8 cellular contexts compared by ENCODE assay signal in the genomic region with DNA sequence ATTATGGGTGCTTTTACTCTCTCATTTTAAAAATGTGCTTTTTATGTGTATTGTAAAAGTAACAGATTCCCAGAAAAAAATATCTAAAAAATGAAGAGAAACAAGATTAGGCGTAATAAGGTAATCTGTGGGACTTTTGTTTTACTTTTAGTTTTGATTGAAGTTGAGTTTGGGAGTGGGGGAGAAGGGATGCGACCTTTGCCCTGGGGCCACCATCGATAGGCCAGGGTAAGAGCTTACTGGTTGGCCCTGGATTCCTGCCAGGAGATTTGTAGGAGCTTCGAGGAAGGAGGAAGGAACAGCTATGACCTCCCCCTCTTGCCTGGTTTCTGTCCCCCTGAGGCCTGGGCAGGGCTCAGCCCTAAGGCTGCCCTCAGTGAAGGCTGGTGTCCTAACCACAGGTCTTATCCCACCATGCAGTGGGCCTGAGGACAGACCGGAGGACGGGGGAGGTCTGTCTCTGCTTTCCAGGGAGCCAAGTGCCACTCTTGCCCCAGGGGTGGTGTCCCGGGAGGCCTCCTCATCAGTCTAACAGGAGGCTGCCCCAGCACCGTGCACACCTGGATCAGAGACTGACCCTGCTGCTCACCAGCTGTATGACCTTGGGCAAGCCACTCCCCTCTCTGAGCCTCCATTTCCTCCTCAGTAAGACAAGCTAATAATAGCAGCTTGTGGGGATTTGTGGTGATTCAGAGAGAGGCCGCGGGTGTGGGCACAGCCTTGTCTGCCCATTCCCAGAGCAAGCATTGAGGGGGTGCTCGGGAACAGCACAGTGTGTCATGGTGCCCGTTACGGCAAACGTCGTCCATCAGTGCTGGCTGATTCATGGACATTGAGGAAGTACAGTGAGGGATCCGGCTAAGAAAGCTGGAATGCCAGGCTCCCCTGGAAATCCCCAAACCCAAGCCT. TPM values are rescaled to one million over a fixed set of nuclear protein-coding genes. Genes with fewer than 3 reads are reported as not detected.
DNase-seq lines count a peak whose midpoint lies in the region; ATAC-seq and TF ChIP-seq lines count a peak whose summit lies in the region.

No MANE protein-coding gene starts in this region.

- DNase-seq in ACHN = peak; percentile 78
- DNase-seq in M059J (ENCODE audit: low read depth) = peak; percentile 99
- DNase-seq in breast epithelium (ENCODE audit: low spot score in 2 of 2) = no peak
- no peak for DNase-seq in memory B cell (ENCODE audit: low spot score in 2 of 2)
- no peak for DNase-seq in lower leg skin (ENCODE audit: low spot score in 2 of 2)

- H3K9me3 Mint-ChIP-seq in memory B cell = no peaks in the 10 kb centered on the region

- no peak for ATAC-seq in memory B cell (ENCODE audit: low read depth)
- no peak for ATAC-seq in HG03439 (IDR thresholded peaks at IDR 0.05; ENCODE audit: unreplicated experiment)
- no peak for ATAC-seq in HG02885 (IDR thresholded peaks at IDR 0.05; ENCODE audit: poor library complexity, unreplicated experiment)
- ATAC-seq in HG02973 (IDR thresholded peaks at IDR 0.05; ENCODE audit: unreplicated experiment) = no peak

- peak overlapping the region; percentile 29 to 70 for H3K27ac ChIP-seq in breast epithelium

- H3K4me3 ChIP-seq in breast epithelium (no peak overlapping the region), lower leg skin (ENCODE audit: low read depth, poor library complexity, severe bottlenecking) (no peak overlapping the region)

- no peak overlapping the region for H3K4me3 Mint-ChIP-seq in memory B cell

- in situ Hi-C loops in ACHN (cut with HindIII; ENCODE audit: low pct_ligation_motif_present, low pct_unique_long_range_greater_than_20kb, low sequenced_read_pairs) = no loop called here

- WGBS in lower leg skin, 2 donors = 34 to 35% methylated on average over 15 to 16 of the region's 16 CpGs

- H3K4me1 ChIP-seq in breast epithelium = no peaks in the 10 kb centered on the region

- H3K27me3 Mint-ChIP-seq in memory B cell = no peaks in the 10 kb centered on the region

- intact Hi-C loops in breast epithelium (cut with DNase I; ENCODE audit: low total_unique reads) = no loop called here
- intact Hi-C loops in lower leg skin (cut with DNase I; ENCODE audit: low total_unique reads) = no loop called here

- H3K4me1 Mint-ChIP-seq in memory B cell = no peaks in the 10 kb centered on the region

- H3K36me3 Mint-ChIP-seq in memory B cell = peaks cover 5% of the 10 kb centered on the region

- H3K9me3 ChIP-seq in breast epithelium = no peaks in the 10 kb centered on the region

- H3K27ac Mint-ChIP-seq in memory B cell = peak overlapping the region; percentile 7

- no peaks in the 10 kb centered on the region for H3K36me3 ChIP-seq in breast epithelium

- TF ChIP-seq POLR2A in breast epithelium (IDR thresholded peaks at IDR 0.05) (no peak), lower leg skin (IDR thresholded peaks at IDR 0.05) (no peak)

- no peaks in the 10 kb centered on the region for H3K27me3 ChIP-seq in breast epithelium

- TF ChIP-seq CTCF in breast epithelium (IDR thresholded peaks at IDR 0.05) (no peak), lower leg skin (IDR thresholded peaks at IDR 0.05) (no peak)

RNA-seq across cellular contexts. Expression of gene TGM2, which starts 21.2 kb away (rescaled TPM):
- total RNA-seq in M059J (2014; rRNA removed; shearing (Covaris generic)) = 76.6 and 108 TPM in 2 replicates
- total RNA-seq in breast epithelium (10 to 100 TPM; 10.7 to 44.9 (median 15.2) TPM), lower leg skin (1 to 10 TPM; 3.7 to 6.2 (median 4.6) TPM)

Comparison
In these comparisons a context has a peak if more than half of its experiments do, and no peak if none do; other contexts are left out.
1. DNase-seq: peak in ACHN (single experiment) and M059J (single experiment); none in breast epithelium (0 of 2), memory B cell (0 of 2) and lower leg skin (0 of 2).